ENCODE assay signal across 1 cellular context in genomic region chr3:39269528-39269927, GRCh38.
TF ChIP-seq lines count a peak whose summit lies in the region.

No MANE protein-coding gene starts in this region.

TF ChIP-seq in H1, 55 proteins besides CTCF, POLR2A, EP300 and RAD21:
- TF ChIP-seq KDM5A (IDR thresholded peaks at IDR 0.05; ENCODE audit: low read length) (no peak), POU5F1 (IDR thresholded peaks at IDR 0.05; ENCODE audit: low read depth, low read length) (no peak), PHF8 (conservative IDR thresholded peaks at IDR 0.05; ENCODE audit: low read depth, low read length) (no peak), JUND (IDR thresholded peaks at IDR 0.05; ENCODE audit: low read length) (no peak), TBP (IDR thresholded peaks at IDR 0.05; ENCODE audit: low read depth, low read length) (no peak), NANOG (IDR thresholded peaks at IDR 0.05; ENCODE audit: insufficient read depth, low read depth, low read length, poor library complexity, severe bottlenecking) (no peak), HDAC2 (IDR thresholded peaks at IDR 0.05; ENCODE audit: borderline replicate concordance in 1 of 2, low read depth in 2 of 2, low read length in 2 of 2) (no peak), GTF2F1 (IDR thresholded peaks at IDR 0.05; ENCODE audit: borderline replicate concordance, low read depth, low read length) (no peak), POLR2AphosphoS5 (IDR thresholded peaks at IDR 0.05; ENCODE audit: low read depth, low read length) (no peak), TAF7 (optimal IDR thresholded peaks at IDR 0.05; ENCODE audit: borderline replicate concordance, low read depth, low read length) (no peak), KDM4A (IDR thresholded peaks at IDR 0.05; ENCODE audit: low read depth, low read length, severe bottlenecking) (no peak)
TF ChIP-seq in H1: peak in this region for 0.
